ENCODE assay signal across 8 cellular contexts in genomic region chr5:119368238-119368630, GRCh38. TPM values are rescaled to one million over a fixed set of nuclear protein-coding genes. Genes with fewer than 3 reads are reported as not detected.
DNase-seq lines count a peak whose midpoint lies in the region; ATAC-seq and TF ChIP-seq lines count a peak whose summit lies in the region.

No MANE protein-coding gene starts in this region.

- H3K27ac ChIP-seq in naive thymus-derived CD4-positive, alpha-beta T cell (ENCODE audit: low read depth, low read length): peak overlapping the region; percentile 55
- no peak overlapping the region for H3K27ac ChIP-seq in suprapubic skin

- no peaks in the 10 kb centered on the region for H3K27me3 ChIP-seq in naive thymus-derived CD4-positive, alpha-beta T cell (ENCODE audit: control insufficient read depth in 2 of 2, insufficient read depth in 2 of 2, low read length in 2 of 2)
- no peaks in the 10 kb centered on the region for H3K27me3 ChIP-seq in suprapubic skin

- H3K27ac Mint-ChIP-seq in naive thymus-derived CD4-positive, alpha-beta T cell: peak overlapping the region; percentile 9 to 96 (median 84)

- peaks cover 48 to 89% (median 84%) of the 10 kb centered on the region in 7 donors for H3K4me1 Mint-ChIP-seq in naive thymus-derived CD4-positive, alpha-beta T cell

- POLR2A ChIA-PET in naive thymus-derived CD4-positive, alpha-beta T cell (lab: Charles Lee): interaction anchor here (0.9 to 1.5 kb wide), 5 partner anchors 8 to 27 kb away, joined by 3 to 5 read pairs (median 3); partner anchors contain the start of gene TNFAIP8

- no peak for TF ChIP-seq CTCF in suprapubic skin (IDR thresholded peaks at IDR 0.05)

- no peak for TF ChIP-seq POLR2A in suprapubic skin (IDR thresholded peaks at IDR 0.05)

- CTCF ChIA-PET in naive thymus-derived CD4-positive, alpha-beta T cell (lab: Charles Lee): interaction anchor here (1.0 to 1.2 kb wide), 2 partner anchors 8 to 78 kb away, joined by 3 to 4 read pairs; no protein-coding TSS in a partner anchor

- peaks cover 0 to 4% (median 0%) of the 10 kb centered on the region in 3 experiments for H3K36me3 ChIP-seq in naive thymus-derived CD4-positive, alpha-beta T cell (ENCODE audit: control insufficient read depth in 2 of 3, insufficient read depth in 3 of 3, low read length in 3 of 3)
- no peaks in the 10 kb centered on the region for H3K36me3 ChIP-seq in suprapubic skin

- WGBS in suprapubic skin: 49% methylated on average over 4 of the region's 4 CpGs

- peaks cover 4 to 47% (median 29%) of the 10 kb centered on the region in 5 donors for H3K36me3 Mint-ChIP-seq in naive thymus-derived CD4-positive, alpha-beta T cell

- no peaks in the 10 kb centered on the region for H3K9me3 ChIP-seq in naive thymus-derived CD4-positive, alpha-beta T cell (ENCODE audit: control insufficient read depth in 2 of 3, low read length in 3 of 3)
- no peaks in the 10 kb centered on the region for H3K9me3 ChIP-seq in suprapubic skin

- DNase-seq in CD1c-positive myeloid dendritic cell (ENCODE audit: extremely low spot score) (peak; percentile 50), activated T-helper 1 cell treated with Interleukin-2 at 50 U/mL for 16 hours (ENCODE audit: low read depth) (peak; percentile 32), suprapubic skin (ENCODE audit: low spot score in 2 of 2) (no peak)
- peak; percentile 42 for DNase-seq in Jurkat, Clone E6-1 (ENCODE audit: low read depth, low spot score)
- peak in 2 of 9 donors; percentile 35 to 59 for DNase-seq in naive thymus-derived CD4-positive, alpha-beta T cell

- no peak for TF ChIP-seq EP300 in suprapubic skin (IDR thresholded peaks at IDR 0.05)

- peak; percentile 59 for ATAC-seq in naive thymus-derived CD4-positive, alpha-beta T cell
- ATAC-seq in HG03280 (IDR thresholded peaks at IDR 0.05; ENCODE audit: unreplicated experiment) (no peak), GM18519 (IDR thresholded peaks at IDR 0.05; ENCODE audit: low FRiP score, unreplicated experiment) (no peak), GM19467 (IDR thresholded peaks at IDR 0.05; ENCODE audit: unreplicated experiment) (no peak)

- H3K4me1 ChIP-seq in naive thymus-derived CD4-positive, alpha-beta T cell (ENCODE audit: control insufficient read depth in 2 of 2, insufficient read depth in 2 of 2, low read length in 2 of 2): peaks cover 51 to 71% of the 10 kb centered on the region in 2 donors
- peaks cover 34% of the 10 kb centered on the region for H3K4me1 ChIP-seq in suprapubic skin

- H3K9me3 Mint-ChIP-seq in naive thymus-derived CD4-positive, alpha-beta T cell: peaks cover 0 to 1% (median 0%) of the 10 kb centered on the region in 11 donors

- no peak overlapping the region for H3K4me3 ChIP-seq in Jurkat, Clone E6-1 (ENCODE audit: low read length)
- no peak overlapping the region for H3K4me3 ChIP-seq in naive thymus-derived CD4-positive, alpha-beta T cell (ENCODE audit: low read length)
- no peak overlapping the region for H3K4me3 ChIP-seq in suprapubic skin

- H3K4me3 Mint-ChIP-seq in naive thymus-derived CD4-positive, alpha-beta T cell: peak overlapping the region; percentile 8 to 78 (median 63)

- no peaks in the 10 kb centered on the region for H3K27me3 Mint-ChIP-seq in naive thymus-derived CD4-positive, alpha-beta T cell

- intact Hi-C loops in naive thymus-derived CD4-positive, alpha-beta T cell (cut with micrococcal nuclease): loop anchor here (1.0 to 5.0 kb wide), 5 partner anchors 11 to 380 kb away; partner anchors contain the start of gene DTWD2 (in 1 of the 2)

RNA-seq across cellular contexts. Expression of gene TNFAIP8, which starts 12.4 kb away (rescaled TPM):
- polyA plus RNA-seq in Jurkat, Clone E6-1 (2012; ENCODE audit: insufficient read depth, insufficient read length): 105 TPM
- total RNA-seq in naive thymus-derived CD4-positive, alpha-beta T cell: 100 to 1,000 TPM; 102 to 162 (median 130) TPM
- 100 to 1,000 TPM; 261 to 285 TPM for polyA plus RNA-seq in naive thymus-derived CD4-positive, alpha-beta T cell
- total RNA-seq in suprapubic skin: 10 to 100 TPM; 37.2 to 49.1 (median 43.3) TPM

Comparison
In these comparisons a context has a peak if more than half of its experiments do, and no peak if none do; other contexts are left out.
1. DNase-seq: peak in CD1c-positive myeloid dendritic cell (single experiment), Jurkat, Clone E6-1 (single experiment) and activated T-helper 1 cell treated with Interleukin-2 at 50 U/mL for 16 hours (single experiment); none in suprapubic skin (0 of 2).